ENCODE assay signal across 8 cellular contexts in genomic region chr4:2534904-2535385, GRCh38. TPM values are rescaled to one million over a fixed set of nuclear protein-coding genes. Genes with fewer than 3 reads are reported as not detected.
DNase-seq lines count a peak whose midpoint lies in the region; ATAC-seq and TF ChIP-seq lines count a peak whose summit lies in the region.

No MANE protein-coding gene starts in this region.

- H3K9me3 Mint-ChIP-seq in activated T-cell treated with anti-CD3 and anti-CD28 coated beads, Interleukin-2, amount 50 U/mL, for 4 hours: no peaks in the 10 kb centered on the region
- no peaks in the 10 kb centered on the region for H3K9me3 Mint-ChIP-seq in activated naive CD8-positive, alpha-beta T cell treated with anti-CD3 and anti-CD28 coated beads, Interleukin-2, amount 10 ng/mL, durations not matched to agents 7 days and 5 days

- peak overlapping the region; percentile 54 for H3K4me3 ChIP-seq in kidney epithelial cell (ENCODE audit: low read depth, low read length)
- H3K4me3 ChIP-seq in thoracic aorta: peak overlapping the region; percentile 88

- peak overlapping the region; percentile 89 for H3K4me3 Mint-ChIP-seq in activated T-cell treated with anti-CD3 and anti-CD28 coated beads, Interleukin-2, amount 50 U/mL, for 4 hours
- peak overlapping the region; percentile 94 for H3K4me3 Mint-ChIP-seq in activated naive CD8-positive, alpha-beta T cell treated with anti-CD3 and anti-CD28 coated beads, Interleukin-2, amount 10 ng/mL, durations not matched to agents 7 days and 5 days

- H3K36me3 ChIP-seq in kidney epithelial cell (ENCODE audit: control insufficient read depth, insufficient read depth, low read length) (no peaks in the 10 kb centered on the region), thoracic aorta (no peaks in the 10 kb centered on the region)

- ATAC-seq in activated T-cell treated with anti-CD3 and anti-CD28 coated beads, Interleukin-2, amount 50 U/mL, for 4 hours: no peak
- ATAC-seq in activated naive CD8-positive, alpha-beta T cell treated with anti-CD3 and anti-CD28 coated beads, Interleukin-2, amount 10 ng/mL, durations not matched to agents 7 days and 5 days (ENCODE audit: low read depth): no peak
- ATAC-seq in thoracic aorta (ENCODE audit: insufficient number of reproducible peaks, low FRiP score, low read depth) (no peak), HG03097 (IDR thresholded peaks at IDR 0.05; ENCODE audit: low FRiP score, unreplicated experiment) (no peak), HG03139 (IDR thresholded peaks at IDR 0.05; ENCODE audit: unreplicated experiment) (no peak)

- POLR2A ChIA-PET in activated naive CD8-positive, alpha-beta T cell treated with anti-CD3 and anti-CD28 coated beads, Interleukin-2, amount 10 ng/mL, durations not matched to agents 7 days and 5 days (lab: Charles Lee): interaction anchor here (0.6 to 2.5 kb wide), 3 partner anchors 64 to 429 kb away, joined by 3 to 13 read pairs (median 3); partner anchors contain the start of genes GRK4 and RNF4

- H3K27ac Mint-ChIP-seq in activated naive CD8-positive, alpha-beta T cell treated with anti-CD3 and anti-CD28 coated beads, Interleukin-2, amount 10 ng/mL, durations not matched to agents 7 days and 5 days: peak overlapping the region; percentile 94

- peaks cover 13 to 28% of the 10 kb centered on the region in 2 donors for H3K4me1 ChIP-seq in thoracic aorta (ENCODE audit: control insufficient read depth in 1 of 2, low read depth in 2 of 2)

- TF ChIP-seq CTCF in kidney epithelial cell (IDR thresholded peaks at IDR 0.05; ENCODE audit: insufficient read depth, low read length, poor library complexity, severe bottlenecking) (no peak), thoracic aorta (IDR thresholded peaks at IDR 0.05) (no peak)

- no peaks in the 10 kb centered on the region for H3K9me3 ChIP-seq in thoracic aorta

- H3K36me3 Mint-ChIP-seq in activated T-cell treated with anti-CD3 and anti-CD28 coated beads, Interleukin-2, amount 50 U/mL, for 4 hours (ENCODE audit: insufficient read depth): no peaks in the 10 kb centered on the region
- peaks cover 2% of the 10 kb centered on the region for H3K36me3 Mint-ChIP-seq in activated naive CD8-positive, alpha-beta T cell treated with anti-CD3 and anti-CD28 coated beads, Interleukin-2, amount 10 ng/mL, durations not matched to agents 7 days and 5 days

- peaks cover 17% of the 10 kb centered on the region for H3K4me1 Mint-ChIP-seq in activated T-cell treated with anti-CD3 and anti-CD28 coated beads, Interleukin-2, amount 50 U/mL, for 4 hours (ENCODE audit: low read depth)
- H3K4me1 Mint-ChIP-seq in activated naive CD8-positive, alpha-beta T cell treated with anti-CD3 and anti-CD28 coated beads, Interleukin-2, amount 10 ng/mL, durations not matched to agents 7 days and 5 days: peaks cover 18% of the 10 kb centered on the region

- H3K27me3 ChIP-seq in kidney epithelial cell (ENCODE audit: control insufficient read depth, insufficient read depth, low read length): no peaks in the 10 kb centered on the region
- no peaks in the 10 kb centered on the region for H3K27me3 ChIP-seq in thoracic aorta (replicated peaks; ENCODE audit: insufficient read depth)

- H3K27me3 Mint-ChIP-seq in activated T-cell treated with anti-CD3 and anti-CD28 coated beads, Interleukin-2, amount 50 U/mL, for 4 hours (ENCODE audit: low read depth): no peaks in the 10 kb centered on the region
- H3K27me3 Mint-ChIP-seq in activated naive CD8-positive, alpha-beta T cell treated with anti-CD3 and anti-CD28 coated beads, Interleukin-2, amount 10 ng/mL, durations not matched to agents 7 days and 5 days: no peaks in the 10 kb centered on the region

- DNase-seq in activated T-cell treated with anti-CD3 and anti-CD28 coated beads, Interleukin-2, amount 50 U/mL, for 4 hours: no peak
- no peak for DNase-seq in activated T-cell treated with anti-CD3 and anti-CD28 coated beads, Interleukin-2, amount 50 U/mL, for 48 hours
- no peak for DNase-seq in activated naive CD8-positive, alpha-beta T cell treated with anti-CD3 and anti-CD28 coated beads, Interleukin-2, amount 10 ng/mL, durations not matched to agents 7 days and 5 days
- no peak for DNase-seq in kidney epithelial cell (ENCODE audit: low read depth)
- no peak for DNase-seq in thoracic aorta (ENCODE audit: low spot score)
- DNase-seq in NCI-H526 (lab: John Stamatoyannopoulos, UW): no peak

- H3K27ac ChIP-seq in thoracic aorta: peak overlapping the region; percentile 77 to 86

RNA-seq across cellular contexts. Expression of gene FAM193A, which starts 1.5 kb away (rescaled TPM):
- total RNA-seq in activated T-cell treated with anti-CD3 and anti-CD28 coated beads, Interleukin-2, amount 50 U/mL, for 4 hours: 10 to 100 TPM; 24.7 to 25.3 (median 24.9) TPM
- 10 to 100 TPM; 37.0 to 37.7 TPM for total RNA-seq in activated naive CD8-positive, alpha-beta T cell treated with anti-CD3 and anti-CD28 coated beads, Interleukin-2, amount 10 ng/mL, durations not matched to agents 7 days and 5 days
- total RNA-seq in kidney epithelial cell (19.8 and 22.0 TPM in 2 replicates), thoracic aorta (10 to 100 TPM; 22.3 to 42.9 TPM)
